ENCODE assay signal across 8 cellular contexts in genomic region chr3:56855856-56856538, GRCh38. TPM values are rescaled to one million over a fixed set of nuclear protein-coding genes. Genes with fewer than 3 reads are reported as not detected.
A peak's percentile ranks its signal among the peaks of the same experiment; 100 is the strongest.
DNase-seq lines count a peak whose midpoint lies in the region; ATAC-seq and TF ChIP-seq lines count a peak whose summit lies in the region.

No MANE protein-coding gene starts in this region.

- H3K27me3 Mint-ChIP-seq in activated B cell treated with CpG ODN at 0.5 μM for 24 hours = no peaks in the 10 kb centered on the region

- peaks cover 3% of the 10 kb centered on the region for H3K4me1 Mint-ChIP-seq in activated B cell treated with CpG ODN at 0.5 μM for 24 hours

- POLR2A ChIA-PET in activated B cell treated with CpG ODN at 0.5 μM for 24 hours (lab: Charles Lee) = no interaction called here

- H3K4me3 Mint-ChIP-seq in activated B cell treated with CpG ODN at 0.5 μM for 24 hours = peak overlapping the region; percentile 16

- intact Hi-C loops in activated B cell treated with CpG ODN at 0.5 μM for 24 hours (cut with micrococcal nuclease) = loop anchor here (1.0 to 2.0 kb wide), 2 partner anchors 61 to 133 kb away; no protein-coding TSS in a partner anchor

- no peaks in the 10 kb centered on the region for H3K9me3 Mint-ChIP-seq in activated B cell treated with CpG ODN at 0.5 μM for 24 hours

- peak; percentile 55 for TF ChIP-seq CTCF in AG09309 (IDR thresholded peaks at IDR 0.05; ENCODE audit: control insufficient read depth, insufficient read depth, low read depth, low read length, missing control alignments)
- TF ChIP-seq CTCF in GM20000 (IDR thresholded peaks at IDR 0.05; ENCODE audit: extremely low read depth, missing control alignments) = peak; percentile 82
- TF ChIP-seq CTCF in activated B cell treated with CpG ODN at 0.5 μM for 24 hours (IDR thresholded peaks at IDR 0.05) = no peak
- peak; percentile 36 to 66 for TF ChIP-seq CTCF in fibroblast of lung (conservative IDR thresholded peaks at IDR 0.05 in 1 of 2, IDR thresholded peaks at IDR 0.05 in 1 of 2; ENCODE audit: low read depth in 1 of 2, low read length in 2 of 2)

- no peak overlapping the region for H3K4me2 ChIP-seq in fibroblast of lung (ENCODE audit: extremely low read depth, insufficient read depth, low read length)

- DNase-seq in AG09309 (ENCODE audit: low read depth) (no peak), GM20000 (ENCODE audit: low spot score) (peak; percentile 27), activated B cell treated with CpG ODN at 0.5 μM for 24 hours (peak; percentile 17), fibroblast of lung (ENCODE audit: low read depth in 2 of 2) (peak in 1 of 2 donors; percentile 46), pons (ENCODE audit: low spot score) (peak; percentile 92), glomerular visceral epithelial cell (ENCODE audit: extremely low spot score) (no peak)

- H3K9me3 ChIP-seq in fibroblast of lung (ENCODE audit: control insufficient read depth, insufficient read depth, low read depth, low read length) = no peaks in the 10 kb centered on the region

- H3K27ac ChIP-seq in fibroblast of lung (ENCODE audit: insufficient read depth, low read length) = no peak overlapping the region

- no peaks in the 10 kb centered on the region for H3K79me2 ChIP-seq in fibroblast of lung (ENCODE audit: control insufficient read depth, insufficient read depth, low read length)

- no peak overlapping the region for H2AFZ ChIP-seq in fibroblast of lung (ENCODE audit: low read length)

- ATAC-seq in activated B cell treated with CpG ODN at 0.5 μM for 24 hours (ENCODE audit: low read depth) (peak; percentile 28), GM18519 (IDR thresholded peaks at IDR 0.05; ENCODE audit: low FRiP score, unreplicated experiment) (no peak), HG03095 (IDR thresholded peaks at IDR 0.05; ENCODE audit: unreplicated experiment) (no peak)

- H3K27me3 ChIP-seq in fibroblast of lung (ENCODE audit: control insufficient read depth, insufficient read depth, low read length) = no peaks in the 10 kb centered on the region

- CTCF ChIA-PET in activated B cell treated with CpG ODN at 0.5 μM for 24 hours (lab: Charles Lee) = interaction anchor here (1.4 kb wide), 1 partner anchor 133 kb away, joined by 9 read pairs; no protein-coding TSS in a partner anchor

- H3K4me1 ChIP-seq in fibroblast of lung (ENCODE audit: control insufficient read depth, extremely low read depth, insufficient read depth, low read length) = no peaks in the 10 kb centered on the region

- no peak overlapping the region for H3K4me3 ChIP-seq in AG09309 (ENCODE audit: control insufficient read depth, low read depth, low read length)
- H3K4me3 ChIP-seq in fibroblast of lung (replicated peaks in 1 of 4; ENCODE audit: control extremely low read depth in 1 of 4, insufficient read depth in 1 of 4, low read depth in 3 of 4, low read length in 4 of 4) = no peak overlapping the region

- no peak overlapping the region for H3K27ac Mint-ChIP-seq in activated B cell treated with CpG ODN at 0.5 μM for 24 hours

- H4K20me1 ChIP-seq in fibroblast of lung (ENCODE audit: control insufficient read depth, extremely low read depth, insufficient read depth, low read length) = no peaks in the 10 kb centered on the region

- no peaks in the 10 kb centered on the region for H3K36me3 Mint-ChIP-seq in activated B cell treated with CpG ODN at 0.5 μM for 24 hours (ENCODE audit: low read depth)

- no peaks in the 10 kb centered on the region for H3K36me3 ChIP-seq in fibroblast of lung (ENCODE audit: control insufficient read depth, insufficient read depth, low read length)

- H3K9ac ChIP-seq in fibroblast of lung (ENCODE audit: insufficient read depth, low read length) = no peak overlapping the region

RNA-seq across cellular contexts. Expression of gene ARHGEF3, which starts 54.2 kb away (rescaled TPM):
- total RNA-seq in activated B cell treated with CpG ODN at 0.5 μM for 24 hours = 22.1 and 27.0 TPM in 2 replicates
- total RNA-seq in fibroblast of lung = 14.1 and 16.7 TPM in 2 replicates
- 2.6 and 9.2 TPM in 2 replicates for polyA plus RNA-seq in fibroblast of lung
- 1.8 and 6.8 TPM in 2 replicates for polyA plus RNA-seq in fibroblast of lung (2012)
- 2.6 and 6.3 TPM in 2 replicates for polyA minus RNA-seq in fibroblast of lung (ENCODE audit: low replicate concordance)

Comparison
In these comparisons a context has a peak if more than half of its experiments do, and no peak if none do; other contexts are left out.
1. DNase-seq: peak in GM20000 (single experiment), activated B cell treated with CpG ODN at 0.5 μM for 24 hours (single experiment) and pons (single experiment); none in AG09309 (single experiment) and glomerular visceral epithelial cell (single experiment).